Comparison of ENCODE assay signal across 17 cellular contexts in genomic region chr12:121724930-121725329, GRCh38. TPM values are rescaled to one million over a fixed set of nuclear protein-coding genes. Genes with fewer than 3 reads are reported as not detected.
A peak's percentile ranks its signal among the peaks of the same experiment; 100 is the strongest.
DNase-seq lines count a peak whose midpoint lies in the region; ATAC-seq, FAIRE-seq and TF ChIP-seq lines count a peak whose summit lies in the region.
"Had no signal": no experiment of that assay in that cellular context is flagged by ENCODE, and none has a peak within 500 bp of the region (broad histone marks: within the 10 kb centered on the region; RNA-seq: fewer than 3 reads in every experiment).

No MANE protein-coding gene starts in this region.

- peaks cover 49% of the 10 kb centered on the region for H4K20me1 ChIP-seq in astrocyte (ENCODE audit: insufficient read depth, low read length)

- no peak overlapping the region for H3K4me2 ChIP-seq in astrocyte (ENCODE audit: low read length)
- H3K4me2 ChIP-seq: BLaER1 treated with 17β-estradiol and CSF1 and Interleukin-3, amounts not matched to agents 10 nM and 100 nM had no signal

- no peak for ATAC-seq in gastrocnemius medialis
- no peak for ATAC-seq in GM21529 (IDR thresholded peaks at IDR 0.05; ENCODE audit: unreplicated experiment)
- ATAC-seq in HG02623 (IDR thresholded peaks at IDR 0.05; ENCODE audit: unreplicated experiment), result no peak

- H3K4me1 Mint-ChIP-seq in astrocyte (ENCODE audit: low read depth, unreplicated experiment) (peaks cover 12% of the 10 kb centered on the region), glutamatergic neuron (ENCODE audit: low read depth, unreplicated experiment) (peaks cover 18% of the 10 kb centered on the region)

- H3K9me3 ChIP-seq in astrocyte (ENCODE audit: insufficient read depth, low read depth, low read length) (no peaks in the 10 kb centered on the region), gastrocnemius medialis (no peaks in the 10 kb centered on the region)
- H3K9me3 ChIP-seq: BLaER1 treated with 17β-estradiol and CSF1 and Interleukin-3, amounts not matched to agents 10 nM and 100 nM; HAP-1 had no signal

- H3K9me3 Mint-ChIP-seq in astrocyte (ENCODE audit: unreplicated experiment), result peaks cover 5% of the 10 kb centered on the region
- H3K9me3 Mint-ChIP-seq in glutamatergic neuron (ENCODE audit: unreplicated experiment), result peaks cover 9% of the 10 kb centered on the region
- H3K9me3 Mint-ChIP-seq: CD4-positive, CD25-positive, alpha-beta regulatory T cell; HFFc6 had no signal

- H3K4me1 ChIP-seq in astrocyte (ENCODE audit: insufficient read depth, low read length) (peaks cover 8% of the 10 kb centered on the region), gastrocnemius medialis (no peaks in the 10 kb centered on the region)
- H3K4me1 ChIP-seq: HAP-1 had no signal

- no peak overlapping the region for H3K27ac ChIP-seq in astrocyte (ENCODE audit: low read depth, low read length)
- no peak overlapping the region for H3K27ac ChIP-seq in gastrocnemius medialis
- H3K27ac ChIP-seq: BLaER1 treated with 17β-estradiol and CSF1 and Interleukin-3, amounts not matched to agents 10 nM and 100 nM had no signal

- DNase-seq in EH (ENCODE audit: low read depth) (peak; percentile 25), M059J (ENCODE audit: low read depth) (peak; percentile 28), astrocyte (ENCODE audit: low read depth) (no peak), glutamatergic neuron (no peak), gastrocnemius medialis (no peak), NCI-H345 (lab: John Stamatoyannopoulos, UW) (no peak)
- DNase-seq: ACHN; Calu3; CD4-positive, CD25-positive, alpha-beta regulatory T cell; DMS 273 treated with DMSO at 0.1 percent for 48 hours; HFFc6 had no signal

- H3K79me2 ChIP-seq in astrocyte (ENCODE audit: insufficient read depth, low read length), result peaks cover 26% of the 10 kb centered on the region

- H3K36me3 ChIP-seq in astrocyte (ENCODE audit: insufficient read depth, low read length) (no peaks in the 10 kb centered on the region), gastrocnemius medialis (peaks cover 0 to 6% of the 10 kb centered on the region in 2 donors)
- H3K36me3 ChIP-seq: HAP-1 had no signal

- no peak for TF ChIP-seq POLR2A in gastrocnemius medialis (IDR thresholded peaks at IDR 0.05)

- no peak for FAIRE-seq in astrocyte (lab: Jason Lieb, UNC)
- FAIRE-seq: GM12891, H1 had no signal

- intact Hi-C loops in gastrocnemius medialis (cut with DNase I; ENCODE audit: low total_unique reads), result no loop called here

- H3K36me3 Mint-ChIP-seq in astrocyte (ENCODE audit: low read depth, unreplicated experiment), result peaks cover 17% of the 10 kb centered on the region
- H3K36me3 Mint-ChIP-seq in glutamatergic neuron (ENCODE audit: unreplicated experiment), result peaks cover 5% of the 10 kb centered on the region

- TF ChIP-seq CTCF in astrocyte (IDR thresholded peaks at IDR 0.05; ENCODE audit: insufficient read depth, low read depth, low read length), result no peak
- TF ChIP-seq CTCF in glutamatergic neuron (IDR thresholded peaks at IDR 0.05; ENCODE audit: partially characterized antibody, unreplicated experiment), result no peak
- TF ChIP-seq CTCF in gastrocnemius medialis (IDR thresholded peaks at IDR 0.05 in 4 of 5, conservative IDR thresholded peaks at IDR 0.05 in 1 of 5), result no peak

- H3K4me3 ChIP-seq in astrocyte (ENCODE audit: insufficient read depth, low read depth, low read length), result no peak overlapping the region
- no peak overlapping the region for H3K4me3 ChIP-seq in gastrocnemius medialis
- H3K4me3 ChIP-seq: BLaER1 treated with 17β-estradiol and CSF1 and Interleukin-3, amounts not matched to agents 10 nM and 100 nM; HAP-1 had no signal

- H3K27ac Mint-ChIP-seq in astrocyte (ENCODE audit: unreplicated experiment) (peak overlapping the region; percentile 3), glutamatergic neuron (ENCODE audit: unreplicated experiment) (peak overlapping the region; percentile 46)
- H3K27ac Mint-ChIP-seq: CD4-positive, CD25-positive, alpha-beta regulatory T cell; HFFc6 had no signal

- in situ Hi-C loops in gastrocnemius medialis (cut with MboI; ENCODE audit: low sequenced_read_pairs in 4 of 4), result no loop called here

- H3K27me3 ChIP-seq in astrocyte (ENCODE audit: insufficient read depth, low read length), result no peaks in the 10 kb centered on the region
- no peaks in the 10 kb centered on the region for H3K27me3 ChIP-seq in gastrocnemius medialis
- H3K27me3 ChIP-seq: BLaER1 treated with 17β-estradiol and CSF1 and Interleukin-3, amounts not matched to agents 10 nM and 100 nM had no signal

- H3K27me3 Mint-ChIP-seq in astrocyte (ENCODE audit: low read depth, unreplicated experiment) (no peaks in the 10 kb centered on the region), glutamatergic neuron (ENCODE audit: unreplicated experiment) (no peaks in the 10 kb centered on the region)
- H3K27me3 Mint-ChIP-seq: CD4-positive, CD25-positive, alpha-beta regulatory T cell had no signal

- no peak overlapping the region for H2AFZ ChIP-seq in astrocyte (ENCODE audit: low read depth, low read length)

- H3K4me3 Mint-ChIP-seq in astrocyte (ENCODE audit: unreplicated experiment) (no peak overlapping the region), glutamatergic neuron (ENCODE audit: unreplicated experiment) (no peak overlapping the region)
- H3K4me3 Mint-ChIP-seq: CD4-positive, CD25-positive, alpha-beta regulatory T cell; HFFc6 had no signal

- H3K9ac ChIP-seq in astrocyte (ENCODE audit: low read length), result no peak overlapping the region
- H3K9ac ChIP-seq: BLaER1 treated with 17β-estradiol and CSF1 and Interleukin-3, amounts not matched to agents 10 nM and 100 nM had no signal

RNA-seq across cellular contexts. Expression of gene TMEM120B, which starts 12.4 kb away (rescaled TPM):
- total RNA-seq in M059J (2014; rRNA removed; shearing (Covaris generic)), result 6.3 and 8.3 TPM in 2 replicates
- total RNA-seq in astrocyte (35.5 and 36.0 TPM in 2 replicates), glutamatergic neuron (ENCODE audit: unreplicated experiment) (205 TPM), gastrocnemius medialis (10 to 100 TPM in 1 of 4 donors, 1 to 10 TPM in 3; 5.9 to 11.2 (median 6.4) TPM)

RNA-seq across cellular contexts. Expression of gene MORN3, which starts 55.5 kb away (rescaled TPM):
- total RNA-seq in M059J (2014; rRNA removed; shearing (Covaris generic)), result 0.25 TPM in 1 of 2 replicates, not detected in the other
- total RNA-seq in astrocyte (0.36 and 0.70 TPM in 2 replicates), glutamatergic neuron (ENCODE audit: unreplicated experiment) (1.2 TPM), gastrocnemius medialis (not detected)

Comparison
In these comparisons a context has a peak if more than half of its experiments do, and no peak if none do; other contexts are left out.
1. DNase-seq: peak in EH (single experiment) and M059J (single experiment); none in astrocyte (single experiment), glutamatergic neuron (single experiment), gastrocnemius medialis (0 of 2) and NCI-H345 (single experiment).